Comparison of ENCODE assay signal across 12 cellular contexts in the genomic region with DNA sequence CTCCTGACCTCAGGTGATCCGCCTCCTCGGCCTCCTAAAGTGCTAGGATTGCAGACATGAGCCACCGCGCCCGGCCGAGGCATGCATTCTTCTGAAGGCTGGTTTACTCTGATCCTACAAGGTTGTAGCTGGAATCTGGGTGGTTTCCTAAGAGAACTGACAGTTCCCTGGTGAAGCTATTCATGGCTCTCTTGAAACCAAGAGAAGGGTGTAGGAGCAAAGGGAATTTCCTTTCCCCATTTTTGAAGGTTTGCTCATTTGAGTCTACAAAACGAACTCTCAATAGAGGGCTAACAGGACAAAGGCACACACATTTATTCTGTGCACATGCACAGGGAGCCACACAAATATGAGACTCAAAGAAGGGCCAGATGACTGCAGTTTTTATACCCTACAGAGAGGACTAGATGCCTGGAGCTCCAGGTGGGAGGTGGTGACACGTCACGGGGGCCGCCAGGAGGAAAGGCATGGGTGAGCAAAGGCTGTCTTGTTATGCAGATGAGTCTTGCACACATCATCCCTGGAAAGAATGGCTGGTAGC. TPM values are rescaled to one million over a fixed set of nuclear protein-coding genes. Genes with fewer than 3 reads are reported as not detected.
A peak's percentile ranks its signal among the peaks of the same experiment; 100 is the strongest.
DNase-seq lines count a peak whose midpoint lies in the region; ATAC-seq, FAIRE-seq and TF ChIP-seq lines count a peak whose summit lies in the region.
"Had no signal": no experiment of that assay in that cellular context is flagged by ENCODE, and none has a peak within 500 bp of the region (broad histone marks: within the 10 kb centered on the region; RNA-seq: fewer than 3 reads in every experiment).

No MANE protein-coding gene starts in this region.

- no peak overlapping the region for H3K4me3 Mint-ChIP-seq in chondrocyte (ENCODE audit: unreplicated experiment)
- H3K4me3 Mint-ChIP-seq in activated T-cell treated with anti-CD3 and anti-CD28 coated beads, Interleukin-2, amount 50 U/mL, for 4 hours = no peak overlapping the region
- H3K4me3 Mint-ChIP-seq: natural killer cell had no signal

- H3K27me3 ChIP-seq in HUES64 (ENCODE audit: insufficient read depth, low read length) = no peaks in the 10 kb centered on the region

- H3K27ac ChIP-seq in 22Rv1 (peak overlapping the region; percentile 25; the same call in 1 of the 2 replicates), HUES64 (ENCODE audit: low read depth, low read length) (peak overlapping the region; percentile 43; the same call in 1 of the 2 replicates)

- FAIRE-seq in urothelium cell line (lab: Jason Lieb, UNC) = no peak
- FAIRE-seq: colon had no signal

- H3K9me3 Mint-ChIP-seq in chondrocyte (ENCODE audit: low read depth) = no peaks in the 10 kb centered on the region
- no peaks in the 10 kb centered on the region for H3K9me3 Mint-ChIP-seq in activated T-cell treated with anti-CD3 and anti-CD28 coated beads, Interleukin-2, amount 50 U/mL, for 4 hours
- H3K9me3 Mint-ChIP-seq: natural killer cell had no signal

- no peak for ATAC-seq in activated T-cell treated with anti-CD3 and anti-CD28 coated beads, Interleukin-2, amount 50 U/mL, for 4 hours
- ATAC-seq: natural killer cell had no signal

- peaks cover 76% of the 10 kb centered on the region for H3K4me1 Mint-ChIP-seq in chondrocyte (ENCODE audit: low read depth)
- H3K4me1 Mint-ChIP-seq in activated T-cell treated with anti-CD3 and anti-CD28 coated beads, Interleukin-2, amount 50 U/mL, for 4 hours (ENCODE audit: low read depth) = no peaks in the 10 kb centered on the region
- H3K4me1 Mint-ChIP-seq: natural killer cell had no signal

- no peaks in the 10 kb centered on the region for H3K9me3 ChIP-seq in HUES64 (ENCODE audit: insufficient read depth, low read depth, low read length)

- H3K9ac ChIP-seq in HUES64 (ENCODE audit: low read depth, low read length) = no peak overlapping the region

- H3K4me1 ChIP-seq in HUES64 (ENCODE audit: insufficient read depth, low read length) = peaks cover 33% of the 10 kb centered on the region

- DNase-seq in chondrocyte (ENCODE audit: low spot score) (no peak), myocyte (ENCODE audit: low read depth) (peak; percentile 64), activated gamma-delta T cell (lab: John Stamatoyannopoulos, UW) (no peak), urothelium cell line (ENCODE audit: low spot score) (no peak), NCI-H1417 (lab: John Stamatoyannopoulos, UW) (no peak)
- DNase-seq in activated T-cell treated with anti-CD3 and anti-CD28 coated beads, Interleukin-2, amount 50 U/mL, for 4 hours = no peak
- DNase-seq: activated naive CD4-positive, alpha-beta T cell treated with anti-CD3 and anti-CD28 coated beads, Interleukin-2, amount 50 U/mL, for 16 hours; natural killer cell; Right ventricle myocardium superior had no signal

- WGBS in HUES64 = 69% methylated on average over 10 of the region's 10 CpGs

- no peak overlapping the region for H3K4me3 ChIP-seq in HUES64 (ENCODE audit: low read length)

- H3K36me3 ChIP-seq in HUES64 (ENCODE audit: insufficient read depth, low read length) = no peaks in the 10 kb centered on the region

- H3K27ac Mint-ChIP-seq in chondrocyte (ENCODE audit: unreplicated experiment) = peak overlapping the region; percentile 92
- H3K27ac Mint-ChIP-seq: natural killer cell had no signal

- H3K27me3 Mint-ChIP-seq in chondrocyte (ENCODE audit: low read depth) = no peaks in the 10 kb centered on the region
- H3K27me3 Mint-ChIP-seq in activated T-cell treated with anti-CD3 and anti-CD28 coated beads, Interleukin-2, amount 50 U/mL, for 4 hours (ENCODE audit: low read depth) = no peaks in the 10 kb centered on the region

- no peak for TF ChIP-seq CTCF in 22Rv1 (IDR thresholded peaks at IDR 0.05)
- TF ChIP-seq CTCF in chondrocyte (IDR thresholded peaks at IDR 0.05) = no peak

- H3K36me3 Mint-ChIP-seq in chondrocyte (ENCODE audit: low read depth) = no peaks in the 10 kb centered on the region
- no peaks in the 10 kb centered on the region for H3K36me3 Mint-ChIP-seq in activated T-cell treated with anti-CD3 and anti-CD28 coated beads, Interleukin-2, amount 50 U/mL, for 4 hours (ENCODE audit: insufficient read depth)
- H3K36me3 Mint-ChIP-seq: natural killer cell had no signal

RNA-seq across cellular contexts. Expression of a gene that starts 49.5 kb away (rescaled TPM):
- polyA plus RNA-seq in HUES64 (2013, experiment 1 of 2) = 31.2 TPM
- 30.6 TPM for polyA plus RNA-seq in HUES64 (2013, experiment 2 of 2)
- total RNA-seq in chondrocyte (26.4 to 305 TPM (median 303 TPM) in 3 replicates), myocyte (138 and 194 TPM in 2 replicates)
- polyA plus RNA-seq in myocyte (2012) = 84.3 TPM
- total RNA-seq in activated T-cell treated with anti-CD3 and anti-CD28 coated beads, Interleukin-2, amount 50 U/mL, for 4 hours = 1 to 10 TPM; 2.9 to 4.6 (median 3.3) TPM
